Comparison of ENCODE assay signal across 21 cellular contexts in genomic region chr10:31591569-31591968, GRCh38.
DNase-seq lines count a peak whose midpoint lies in the region; ATAC-seq, FAIRE-seq and TF ChIP-seq lines count a peak whose summit lies in the region.
"Had no signal": no experiment of that assay in that cellular context is flagged by ENCODE, and none has a peak within 500 bp of the region (broad histone marks: within the 10 kb centered on the region; RNA-seq: fewer than 3 reads in every experiment).

No MANE protein-coding gene starts in this region.

- intact Hi-C loops in GM12878 (cut with micrococcal nuclease; ENCODE audit: unreplicated experiment), result no loop called here

- H4K20me1 ChIP-seq in SK-N-SH (ENCODE audit: insufficient read depth) (no peaks in the 10 kb centered on the region), GM12878 (ENCODE audit: control insufficient read depth, insufficient read depth) (no peaks in the 10 kb centered on the region)
- H4K20me1 ChIP-seq: BLaER1 had no signal

- DNase-seq in SK-N-SH (no peak), GM12878 (ENCODE audit: low read depth, low spot score) (no peak), GM12892 (ENCODE audit: insufficient read length) (no peak)
- no peak for DNase-seq in natural killer cell treated with Interleukin-12 subunit alpha and Interleukin-12 subunit beta and Interleukin-15 and Interleukin-18, amount 100 ng/mL, for 72 hours (ENCODE audit: low spot score)
- DNase-seq in T-helper 2 cell treated with Interferon-gamma antibody and Interleukin-4, amounts not matched to agents 5 μg/mL and 100 μg/mL, for 36 hours (ENCODE audit: low spot score), result no peak
- DNase-seq: ACHN; BE2C; C1 segment of cervical spinal cord; CD4-positive, alpha-beta memory T cell; CD4-positive, CD25-positive, alpha-beta regulatory T cell; CD8-positive, alpha-beta memory T cell; COR-L47; DMS79 treated with DMSO at 0.1 percent for 48 hours; GDM1 had no signal

- peaks cover 0 to 8% of the 10 kb centered on the region in 2 donors for H3K4me1 Mint-ChIP-seq in natural killer cell treated with Interleukin-12 subunit alpha and Interleukin-12 subunit beta and Interleukin-15 and Interleukin-18, amount 100 ng/mL, for 72 hours (ENCODE audit: low read depth in 2 of 2)
- H3K4me1 Mint-ChIP-seq in T-helper 2 cell treated with Interferon-gamma antibody and Interleukin-4, amounts not matched to agents 5 μg/mL and 100 μg/mL, for 36 hours (ENCODE audit: low read depth), result no peaks in the 10 kb centered on the region

- RAD21 ChIA-PET in GM12878 (lab: Charles Lee; ENCODE audit: unreplicated experiment), result interaction anchor here (0.9 kb wide), 1 partner anchor 216 kb away, joined by 3 read pairs; no protein-coding TSS in a partner anchor

- H3K9ac ChIP-seq in SK-N-SH, result no peak overlapping the region
- no peak overlapping the region for H3K9ac ChIP-seq in GM12878 (ENCODE audit: control insufficient read depth, insufficient read depth, low read length)
- H3K9ac ChIP-seq: BLaER1 had no signal

- peaks cover 10% of the 10 kb centered on the region for H3K36me3 Mint-ChIP-seq in natural killer cell treated with Interleukin-12 subunit alpha and Interleukin-12 subunit beta and Interleukin-15 and Interleukin-18, amount 100 ng/mL, for 72 hours
- H3K36me3 Mint-ChIP-seq in T-helper 2 cell treated with Interferon-gamma antibody and Interleukin-4, amounts not matched to agents 5 μg/mL and 100 μg/mL, for 36 hours (ENCODE audit: low read depth), result peaks cover 2% of the 10 kb centered on the region
- H3K36me3 Mint-ChIP-seq: CD4-positive, CD25-positive, alpha-beta regulatory T cell had no signal

- SMC1A ChIA-PET in GM12878 (lab: Charles Lee; ENCODE audit: uncharacterized antibody, unreplicated experiment), result interaction anchor here (1.2 to 2.7 kb wide), 7 partner anchors 8 to 138 kb away, joined by 3 to 13 read pairs (median 4); no protein-coding TSS in a partner anchor

- no peaks in the 10 kb centered on the region for H3F3A ChIP-seq in SK-N-SH (replicated peaks; ENCODE audit: insufficient read depth)

- no peaks in the 10 kb centered on the region for H3K79me2 ChIP-seq in SK-N-SH (ENCODE audit: insufficient read depth)
- no peaks in the 10 kb centered on the region for H3K79me2 ChIP-seq in GM12878 (ENCODE audit: control insufficient read depth, insufficient read depth, low read length)

- H3K27me3 Mint-ChIP-seq in natural killer cell treated with Interleukin-12 subunit alpha and Interleukin-12 subunit beta and Interleukin-15 and Interleukin-18, amount 100 ng/mL, for 72 hours, result peaks cover 31 to 36% of the 10 kb centered on the region in 2 donors
- H3K27me3 Mint-ChIP-seq in T-helper 2 cell treated with Interferon-gamma antibody and Interleukin-4, amounts not matched to agents 5 μg/mL and 100 μg/mL, for 36 hours (ENCODE audit: low read depth), result peaks cover 20% of the 10 kb centered on the region

- CTCF ChIA-PET in SK-N-SH (lab: Yijun Ruan, JAX) (interaction anchor here (1.9 kb wide), 1 partner anchor 9 kb away, joined by 5 read pairs; no protein-coding TSS in a partner anchor), GM12878 (lab: Yijun Ruan, JAX) (interaction anchor here (0.7 kb wide), 1 partner anchor 21 kb away, joined by 4 read pairs; no protein-coding TSS in a partner anchor)

- H3K27ac ChIP-seq in SK-N-SH (ENCODE audit: low read depth in 2 of 2, low read length in 1 of 2) (no peak overlapping the region), GM12878 (ENCODE audit: control insufficient read depth, insufficient read depth) (no peak overlapping the region)
- H3K27ac ChIP-seq: 22Rv1, BLaER1 had no signal

- H3K9me2 ChIP-seq in SK-N-SH, result no peaks in the 10 kb centered on the region

- H3K4me1 ChIP-seq in SK-N-SH (ENCODE audit: control insufficient read depth in 1 of 2, insufficient read depth in 2 of 2, low read depth in 1 of 2, low read length in 1 of 2) (peaks cover 0 to 3% of the 10 kb centered on the region in 2 experiments; a peak in 1 of 4 replicates), GM12878 (ENCODE audit: control insufficient read depth, insufficient read depth, low read length) (peaks cover 2% of the 10 kb centered on the region)
- H3K4me1 ChIP-seq: BE2C had no signal

- in situ Hi-C loops in GM12878 (cut with MboI), result no loop called here

- H3K27me3 ChIP-seq in SK-N-SH (ENCODE audit: insufficient read depth) (no peaks in the 10 kb centered on the region), GM12878 (replicated peaks in 1 of 2; ENCODE audit: control insufficient read depth in 2 of 2, insufficient read depth in 2 of 2, low read length in 1 of 2) (no peaks in the 10 kb centered on the region)
- H3K27me3 ChIP-seq: BE2C, BLaER1 had no signal

- FAIRE-seq in G401.6 (lab: Jason Lieb, UNC) (peak; percentile 60), GM12878 (lab: Jason Lieb, UNC) (no peak), GM12892 (lab: Jason Lieb, UNC) (no peak)
- FAIRE-seq: GM12891, GM18507 had no signal

- H3K9me3 Mint-ChIP-seq in natural killer cell treated with Interleukin-12 subunit alpha and Interleukin-12 subunit beta and Interleukin-15 and Interleukin-18, amount 100 ng/mL, for 72 hours, result peaks cover 5% of the 10 kb centered on the region
- H3K9me3 Mint-ChIP-seq in T-helper 2 cell treated with Interferon-gamma antibody and Interleukin-4, amounts not matched to agents 5 μg/mL and 100 μg/mL, for 36 hours, result peaks cover 22% of the 10 kb centered on the region

- H3K4me2 ChIP-seq in SK-N-SH, result no peak overlapping the region
- H3K4me2 ChIP-seq in GM12878 (ENCODE audit: control insufficient read depth, insufficient read depth), result no peak overlapping the region
- H3K4me2 ChIP-seq: BLaER1 had no signal

- H3K4me3 ChIP-seq in SK-N-SH (ENCODE audit: low read depth in 2 of 2, low read length in 1 of 2) (no peak overlapping the region), GM12878 (no peak overlapping the region)
- H3K4me3 ChIP-seq: BLaER1 had no signal

- H3K36me3 ChIP-seq in SK-N-SH (replicated peaks in 1 of 2; ENCODE audit: control insufficient read depth in 1 of 2, insufficient read depth in 2 of 2, low read length in 1 of 2) (no peaks in the 10 kb centered on the region), GM12878 (ENCODE audit: control insufficient read depth in 2 of 2, insufficient read depth in 2 of 2, low read length in 1 of 2) (no peaks in the 10 kb centered on the region)
- H3K36me3 ChIP-seq: BE2C, BLaER1 had no signal

- BruUV-seq in GM12878 (replicated peaks; lab: Mats Ljungman, UMichigan), result no TSS peak

- no peak for TF ChIP-seq CTCF in SK-N-SH (IDR thresholded peaks at IDR 0.05)
- no peak for TF ChIP-seq CTCF in GM12878 (IDR thresholded peaks at IDR 0.05 in 2 of 3, conservative IDR thresholded peaks at IDR 0.05 in 1 of 3; ENCODE audit: control insufficient read depth in 2 of 3, extremely low read depth in 1 of 3, insufficient read depth in 1 of 3, low read depth in 3 of 3, low read length in 3 of 3)

- no peak for TF ChIP-seq POLR2A in GM12878 (IDR thresholded peaks at IDR 0.05; ENCODE audit: low read depth, low read length)
- no peak for TF ChIP-seq POLR2A in GM12892 (IDR thresholded peaks at IDR 0.05; ENCODE audit: low read depth, low read length)

- H3K27ac Mint-ChIP-seq in natural killer cell treated with Interleukin-12 subunit alpha and Interleukin-12 subunit beta and Interleukin-15 and Interleukin-18, amount 100 ng/mL, for 72 hours, result no peak overlapping the region
- H3K27ac Mint-ChIP-seq in T-helper 2 cell treated with Interferon-gamma antibody and Interleukin-4, amounts not matched to agents 5 μg/mL and 100 μg/mL, for 36 hours, result no peak overlapping the region
- H3K27ac Mint-ChIP-seq: CD4-positive, alpha-beta memory T cell; CD4-positive, CD25-positive, alpha-beta regulatory T cell; CD8-positive, alpha-beta memory T cell had no signal

- H3K4me3 Mint-ChIP-seq in natural killer cell treated with Interleukin-12 subunit alpha and Interleukin-12 subunit beta and Interleukin-15 and Interleukin-18, amount 100 ng/mL, for 72 hours, result no peak overlapping the region
- no peak overlapping the region for H3K4me3 Mint-ChIP-seq in T-helper 2 cell treated with Interferon-gamma antibody and Interleukin-4, amounts not matched to agents 5 μg/mL and 100 μg/mL, for 36 hours
- H3K4me3 Mint-ChIP-seq: CD14-positive monocyte; CD4-positive, alpha-beta memory T cell; CD4-positive, CD25-positive, alpha-beta regulatory T cell; CD8-positive, alpha-beta memory T cell had no signal

- POLR2A ChIA-PET in SK-N-SH (lab: Yijun Ruan, JAX), result no interaction called here
- POLR2A ChIA-PET in GM12878 (lab: Charles Lee), result no interaction called here

- TF ChIP-seq EP300 in SK-N-SH (IDR thresholded peaks at IDR 0.05; ENCODE audit: borderline replicate concordance in 1 of 2, low read depth in 1 of 2, low read length in 1 of 2), result no peak
- no peak for TF ChIP-seq EP300 in GM12878 (IDR thresholded peaks at IDR 0.05; ENCODE audit: borderline replicate concordance in 1 of 2, control insufficient read depth in 1 of 2, low read depth in 2 of 2, low read length in 2 of 2)

- H3K9me3 ChIP-seq in SK-N-SH (no peaks in the 10 kb centered on the region), GM12878 (replicated peaks; ENCODE audit: control insufficient read depth, insufficient read depth, low read length) (peaks cover 10% of the 10 kb centered on the region; the same call in 2 of the 3 replicates)
- H3K9me3 ChIP-seq: BE2C had no signal

- TF ChIP-seq RAD21 in SK-N-SH (IDR thresholded peaks at IDR 0.05; ENCODE audit: low read length), result no peak
- no peak for TF ChIP-seq RAD21 in GM12878 (IDR thresholded peaks at IDR 0.05; ENCODE audit: insufficient read depth, low read depth, low read length)

- ATAC-seq in SK-N-SH treated with all-trans-retinoic acid at 6 μM for 48 hours, result no peak
- ATAC-seq in GM12878, result no peak
- ATAC-seq in natural killer cell treated with Interleukin-12 subunit alpha and Interleukin-12 subunit beta and Interleukin-15 and Interleukin-18, amount 100 ng/mL, for 72 hours, result no peak

- H2AFZ ChIP-seq in SK-N-SH (ENCODE audit: low read depth), result no peak overlapping the region
- H2AFZ ChIP-seq in GM12878 (ENCODE audit: control insufficient read depth, low read depth, low read length), result no peak overlapping the region

TF ChIP-seq in SK-N-SH treated with all-trans-retinoic acid at 6 μM for 48 hours, 23 proteins besides CTCF, POLR2A, EP300 and RAD21 (continues in another document):
- TF ChIP-seq TCF4 (CRISPR knock-in tag; IDR thresholded peaks at IDR 0.05; ENCODE audit: borderline replicate concordance) (no peak), ESRRG (CRISPR knock-in tag; IDR thresholded peaks at IDR 0.05) (no peak), OSR1 (CRISPR knock-in tag; IDR thresholded peaks at IDR 0.05) (no peak), ZFP30 (CRISPR knock-in tag; IDR thresholded peaks at IDR 0.05) (peak; percentile 96)

TF ChIP-seq in SK-N-SH, 30 proteins besides CTCF, POLR2A, EP300 and RAD21 (continues in another document):
- TF ChIP-seq RXRA (IDR thresholded peaks at IDR 0.05; ENCODE audit: borderline replicate concordance, low read depth) (no peak), EZH2phosphoT487 (IDR thresholded peaks at IDR 0.05; ENCODE audit: borderline replicate concordance, low read depth) (no peak), FOXM1 (IDR thresholded peaks at IDR 0.05; ENCODE audit: low read depth) (no peak), YY1 (IDR thresholded peaks at IDR 0.05; ENCODE audit: low read depth) (no peak)
